ENCODE assay signal across 8 cellular contexts in genomic region chr16:22977294-22977697, GRCh38.
DNase-seq lines count a peak whose midpoint lies in the region; ATAC-seq and TF ChIP-seq lines count a peak whose summit lies in the region.

No MANE protein-coding gene starts in this region.

- H3K9me2 ChIP-seq in MM.1S (replicated peaks; ENCODE audit: insufficient read depth, low read length) (no peaks in the 10 kb centered on the region), neural cell (ENCODE audit: insufficient read depth, low read length) (no peaks in the 10 kb centered on the region)

- H3K27me3 Mint-ChIP-seq in chondrocyte (ENCODE audit: low read depth): no peaks in the 10 kb centered on the region

- no peaks in the 10 kb centered on the region for H3K36me3 ChIP-seq in MM.1S (replicated peaks; ENCODE audit: insufficient read depth, low read length)
- H3K36me3 ChIP-seq in neural cell (ENCODE audit: insufficient read depth, low read length): no peaks in the 10 kb centered on the region

- H3K27me3 ChIP-seq in MM.1S (replicated peaks; ENCODE audit: insufficient read depth, low read length) (no peaks in the 10 kb centered on the region), neural cell (ENCODE audit: insufficient read depth, low read depth, low read length) (no peaks in the 10 kb centered on the region)

- no peaks in the 10 kb centered on the region for H3K4me1 Mint-ChIP-seq in chondrocyte (ENCODE audit: low read depth)

- no peak overlapping the region for H3K27ac Mint-ChIP-seq in chondrocyte (ENCODE audit: unreplicated experiment)

- DNase-seq in GM12865 (ENCODE audit: low read depth): peak; percentile 17
- peak; percentile 6 for DNase-seq in MM.1S
- DNase-seq in chondrocyte (ENCODE audit: low spot score): no peak

- no peak overlapping the region for H3K4me3 Mint-ChIP-seq in chondrocyte (ENCODE audit: unreplicated experiment)

- H3K9ac ChIP-seq in MM.1S (ENCODE audit: low read length) (no peak overlapping the region), neural cell (ENCODE audit: low read length) (no peak overlapping the region)

- TF ChIP-seq RAD21 in neural cell (conservative IDR thresholded peaks at IDR 0.05): peak; percentile 80

- ATAC-seq in HG03025 (IDR thresholded peaks at IDR 0.05; ENCODE audit: low FRiP score, unreplicated experiment) (no peak), HG03457 (IDR thresholded peaks at IDR 0.05; ENCODE audit: unreplicated experiment) (no peak), GM19035 (IDR thresholded peaks at IDR 0.05; ENCODE audit: unreplicated experiment) (no peak), GM18858 (IDR thresholded peaks at IDR 0.05; ENCODE audit: unreplicated experiment) (no peak)

- H3K9me3 ChIP-seq in MM.1S (replicated peaks; ENCODE audit: insufficient read depth, low read length) (no peaks in the 10 kb centered on the region), neural cell (ENCODE audit: low read length) (no peaks in the 10 kb centered on the region)

- H4K20me1 ChIP-seq in MM.1S (ENCODE audit: insufficient read depth, low read length): no peaks in the 10 kb centered on the region
- H4K20me1 ChIP-seq in neural cell (ENCODE audit: insufficient read depth): no peaks in the 10 kb centered on the region

- H3K79me2 ChIP-seq in MM.1S (ENCODE audit: low read length) (no peaks in the 10 kb centered on the region), neural cell (replicated peaks; ENCODE audit: insufficient read depth, low read length) (no peaks in the 10 kb centered on the region)

- H3K27ac ChIP-seq in MM.1S (ENCODE audit: low read length) (no peak overlapping the region), neural cell (ENCODE audit: low read length) (no peak overlapping the region)

- no peaks in the 10 kb centered on the region for H3K4me1 ChIP-seq in MM.1S (ENCODE audit: low read length)

- H2AFZ ChIP-seq in MM.1S (ENCODE audit: low read length) (no peak overlapping the region), neural cell (ENCODE audit: low read depth, low read length) (no peak overlapping the region)

- no peak overlapping the region for H3K4me3 ChIP-seq in GM12865 (ENCODE audit: low read depth, low read length)
- no peak overlapping the region for H3K4me3 ChIP-seq in MM.1S (ENCODE audit: low read length)
- H3K4me3 ChIP-seq in neural cell (ENCODE audit: low read length): no peak overlapping the region

- H3F3A ChIP-seq in MM.1S (ENCODE audit: insufficient read depth, low read length) (no peaks in the 10 kb centered on the region), neural cell (ENCODE audit: insufficient read depth, low read length, poor library complexity, severe bottlenecking) (no peaks in the 10 kb centered on the region)

- no peak for TF ChIP-seq EP300 in neural cell (conservative IDR thresholded peaks at IDR 0.05; ENCODE audit: poor library complexity, severe bottlenecking)

- H3K9me3 Mint-ChIP-seq in chondrocyte (ENCODE audit: low read depth): peaks cover 11% of the 10 kb centered on the region

- H3K36me3 Mint-ChIP-seq in chondrocyte (ENCODE audit: low read depth): no peaks in the 10 kb centered on the region

- H3K4me2 ChIP-seq in MM.1S (ENCODE audit: low read depth, low read length) (no peak overlapping the region), neural cell (ENCODE audit: low read length) (no peak overlapping the region)

- TF ChIP-seq CTCF in GM12865 (IDR thresholded peaks at IDR 0.05; ENCODE audit: insufficient read depth, low read depth, low read length, missing control alignments) (peak; percentile 8), MM.1S (IDR thresholded peaks at IDR 0.05; ENCODE audit: low read length) (peak; percentile 23), chondrocyte (IDR thresholded peaks at IDR 0.05) (peak; percentile 62), neural cell (IDR thresholded peaks at IDR 0.05; ENCODE audit: poor library complexity, severe bottlenecking) (peak; percentile 80)

TF ChIP-seq in neural cell, 6 proteins besides CTCF, POLR2A, EP300 and RAD21:
- TF ChIP-seq REST (IDR thresholded peaks at IDR 0.05; ENCODE audit: borderline replicate concordance): no peak
- TF ChIP-seq SMC3 (conservative IDR thresholded peaks at IDR 0.05; ENCODE audit: poor library complexity): peak; percentile 85

Comparison
In these comparisons a context has a peak if more than half of its experiments do, and no peak if none do; other contexts are left out.
1. CTCF ChIP-seq: peak in every context shown above with its lines; median percentile 80 in neural cell; 62 in chondrocyte; 23 in MM.1S; 8 in GM12865.